Comparison of ENCODE assay signal across 1 cellular context in the genomic region with DNA sequence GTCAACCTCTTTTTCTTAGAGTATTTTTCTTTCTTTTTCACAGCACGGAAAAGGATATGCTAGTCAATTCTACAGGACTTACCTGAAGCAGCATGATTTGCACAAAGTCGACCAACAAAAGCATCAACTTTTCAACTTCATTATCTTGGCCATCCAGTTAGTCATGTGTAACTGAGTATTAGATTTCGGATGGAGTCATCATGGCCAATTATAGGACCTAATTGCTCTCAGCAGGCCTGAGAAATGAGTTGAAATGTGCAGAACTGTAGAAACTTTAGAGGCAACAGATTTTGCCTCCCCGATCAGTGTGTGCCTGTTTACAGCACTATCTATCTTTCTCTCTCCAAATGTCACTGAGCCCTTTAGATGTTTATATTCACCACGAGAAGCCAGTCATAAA.
TF ChIP-seq lines count a peak whose summit lies in the region.

No MANE protein-coding gene starts in this region.

TF ChIP-seq in GM12878, 131 proteins besides CTCF, POLR2A, EP300 and RAD21 (continued from another document):
- TF ChIP-seq, protein P1, sequence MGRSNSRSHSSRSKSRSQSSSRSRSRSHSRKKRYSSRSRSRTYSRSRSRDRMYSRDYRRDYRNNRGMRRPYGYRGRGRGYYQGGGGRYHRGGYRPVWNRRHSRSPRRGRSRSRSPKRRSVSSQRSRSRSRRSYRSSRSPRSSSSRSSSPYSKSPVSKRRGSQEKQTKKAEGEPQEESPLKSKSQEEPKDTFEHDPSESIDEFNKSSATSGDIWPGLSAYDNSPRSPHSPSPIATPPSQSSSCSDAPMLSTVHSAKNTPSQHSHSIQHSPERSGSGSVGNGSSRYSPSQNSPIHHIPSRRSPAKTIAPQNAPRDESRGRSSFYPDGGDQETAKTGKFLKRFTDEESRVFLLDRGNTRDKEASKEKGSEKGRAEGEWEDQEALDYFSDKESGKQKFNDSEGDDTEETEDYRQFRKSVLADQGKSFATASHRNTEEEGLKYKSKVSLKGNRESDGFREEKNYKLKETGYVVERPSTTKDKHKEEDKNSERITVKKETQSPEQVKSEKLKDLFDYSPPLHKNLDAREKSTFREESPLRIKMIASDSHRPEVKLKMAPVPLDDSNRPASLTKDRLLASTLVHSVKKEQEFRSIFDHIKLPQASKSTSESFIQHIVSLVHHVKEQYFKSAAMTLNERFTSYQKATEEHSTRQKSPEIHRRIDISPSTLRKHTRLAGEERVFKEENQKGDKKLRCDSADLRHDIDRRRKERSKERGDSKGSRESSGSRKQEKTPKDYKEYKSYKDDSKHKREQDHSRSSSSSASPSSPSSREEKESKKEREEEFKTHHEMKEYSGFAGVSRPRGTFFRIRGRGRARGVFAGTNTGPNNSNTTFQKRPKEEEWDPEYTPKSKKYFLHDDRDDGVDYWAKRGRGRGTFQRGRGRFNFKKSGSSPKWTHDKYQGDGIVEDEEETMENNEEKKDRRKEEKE (IDR thresholded peaks at IDR 0.05): no peak
- TF ChIP-seq POLR2AphosphoS2 (IDR thresholded peaks at IDR 0.05; ENCODE audit: low read depth, low read length) (no peak), SUZ12 (IDR thresholded peaks at IDR 0.05; ENCODE audit: unreplicated experiment) (no peak), IKZF1 (conservative IDR thresholded peaks at IDR 0.05) (no peak), IKZF2 (IDR thresholded peaks at IDR 0.05) (no peak), CHD1 (IDR thresholded peaks at IDR 0.05; ENCODE audit: low read depth, low read length) (no peak), JUNB (IDR thresholded peaks at IDR 0.05) (no peak), MYC (IDR thresholded peaks at IDR 0.05; ENCODE audit: insufficient read depth, insufficient read length, insufficient replicate concordance, low read length, severe bottlenecking) (no peak), HDAC2 (IDR thresholded peaks at IDR 0.05) (no peak), KAT2A (conservative IDR thresholded peaks at IDR 0.05; ENCODE audit: control insufficient read depth, low read depth, low read length) (no peak), PAX8 (IDR thresholded peaks at IDR 0.05) (no peak), SMAD5 (IDR thresholded peaks at IDR 0.05; ENCODE audit: low read depth) (no peak)
- TF ChIP-seq, protein P2, sequence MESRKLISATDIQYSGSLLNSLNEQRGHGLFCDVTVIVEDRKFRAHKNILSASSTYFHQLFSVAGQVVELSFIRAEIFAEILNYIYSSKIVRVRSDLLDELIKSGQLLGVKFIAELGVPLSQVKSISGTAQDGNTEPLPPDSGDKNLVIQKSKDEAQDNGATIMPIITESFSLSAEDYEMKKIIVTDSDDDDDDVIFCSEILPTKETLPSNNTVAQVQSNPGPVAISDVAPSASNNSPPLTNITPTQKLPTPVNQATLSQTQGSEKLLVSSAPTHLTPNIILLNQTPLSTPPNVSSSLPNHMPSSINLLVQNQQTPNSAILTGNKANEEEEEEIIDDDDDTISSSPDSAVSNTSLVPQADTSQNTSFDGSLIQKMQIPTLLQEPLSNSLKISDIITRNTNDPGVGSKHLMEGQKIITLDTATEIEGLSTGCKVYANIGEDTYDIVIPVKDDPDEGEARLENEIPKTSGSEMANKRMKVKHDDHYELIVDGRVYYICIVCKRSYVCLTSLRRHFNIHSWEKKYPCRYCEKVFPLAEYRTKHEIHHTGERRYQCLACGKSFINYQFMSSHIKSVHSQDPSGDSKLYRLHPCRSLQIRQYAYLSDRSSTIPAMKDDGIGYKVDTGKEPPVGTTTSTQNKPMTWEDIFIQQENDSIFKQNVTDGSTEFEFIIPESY (IDR thresholded peaks at IDR 0.05): no peak
- TF ChIP-seq, protein P3, sequence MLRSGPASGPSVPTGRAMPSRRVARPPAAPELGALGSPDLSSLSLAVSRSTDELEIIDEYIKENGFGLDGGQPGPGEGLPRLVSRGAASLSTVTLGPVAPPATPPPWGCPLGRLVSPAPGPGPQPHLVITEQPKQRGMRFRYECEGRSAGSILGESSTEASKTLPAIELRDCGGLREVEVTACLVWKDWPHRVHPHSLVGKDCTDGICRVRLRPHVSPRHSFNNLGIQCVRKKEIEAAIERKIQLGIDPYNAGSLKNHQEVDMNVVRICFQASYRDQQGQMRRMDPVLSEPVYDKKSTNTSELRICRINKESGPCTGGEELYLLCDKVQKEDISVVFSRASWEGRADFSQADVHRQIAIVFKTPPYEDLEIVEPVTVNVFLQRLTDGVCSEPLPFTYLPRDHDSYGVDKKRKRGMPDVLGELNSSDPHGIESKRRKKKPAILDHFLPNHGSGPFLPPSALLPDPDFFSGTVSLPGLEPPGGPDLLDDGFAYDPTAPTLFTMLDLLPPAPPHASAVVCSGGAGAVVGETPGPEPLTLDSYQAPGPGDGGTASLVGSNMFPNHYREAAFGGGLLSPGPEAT (IDR thresholded peaks at IDR 0.05; ENCODE audit: low read depth): no peak
- TF ChIP-seq, protein P4, sequence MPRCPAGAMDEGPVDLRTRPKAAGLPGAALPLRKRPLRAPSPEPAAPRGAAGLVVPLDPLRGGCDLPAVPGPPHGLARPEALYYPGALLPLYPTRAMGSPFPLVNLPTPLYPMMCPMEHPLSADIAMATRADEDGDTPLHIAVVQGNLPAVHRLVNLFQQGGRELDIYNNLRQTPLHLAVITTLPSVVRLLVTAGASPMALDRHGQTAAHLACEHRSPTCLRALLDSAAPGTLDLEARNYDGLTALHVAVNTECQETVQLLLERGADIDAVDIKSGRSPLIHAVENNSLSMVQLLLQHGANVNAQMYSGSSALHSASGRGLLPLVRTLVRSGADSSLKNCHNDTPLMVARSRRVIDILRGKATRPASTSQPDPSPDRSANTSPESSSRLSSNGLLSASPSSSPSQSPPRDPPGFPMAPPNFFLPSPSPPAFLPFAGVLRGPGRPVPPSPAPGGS (IDR thresholded peaks at IDR 0.05; ENCODE audit: borderline replicate concordance, insufficient read depth, low read depth, low read length, poor library complexity, severe bottlenecking): no peak
